ENCODE assay signal across 13 cellular contexts in genomic region chr15:52042051-52042851, GRCh38. TPM values are rescaled to one million over a fixed set of nuclear protein-coding genes. Genes with fewer than 3 reads are reported as not detected.
DNase-seq lines count a peak whose midpoint lies in the region; ATAC-seq, FAIRE-seq and TF ChIP-seq lines count a peak whose summit lies in the region.
"Had no signal": no experiment of that assay in that cellular context is flagged by ENCODE, and none has a peak within 500 bp of the region (broad histone marks: within the 10 kb centered on the region; RNA-seq: fewer than 3 reads in every experiment).

No MANE protein-coding gene starts in this region.

- H3K9me3 ChIP-seq in OCI-LY1 (ENCODE audit: low read length) (no peaks in the 10 kb centered on the region), Peyer's patch (no peaks in the 10 kb centered on the region)

- peaks cover 100% of the 10 kb centered on the region for H3K79me2 ChIP-seq in GM23338 (replicated peaks; ENCODE audit: insufficient read depth)
- H3K79me2 ChIP-seq in OCI-LY1 (ENCODE audit: insufficient read depth, low read length): peaks cover 85% of the 10 kb centered on the region

- H3K27ac ChIP-seq in GM23338 (ENCODE audit: low read depth) (peak overlapping the region; percentile 53; the same call in 1 of the 2 replicates), OCI-LY1 (ENCODE audit: low read depth, low read length, poor library complexity, severe bottlenecking) (peak overlapping the region; percentile 37), dorsolateral prefrontal cortex (peak overlapping the region in 56 of 59 donors; percentile 29 to 88 (median 70)), Peyer's patch (no peak overlapping the region)
- H3K27ac ChIP-seq: HL-60 had no signal

- H3K4me2 ChIP-seq in GM23338: no peak overlapping the region
- no peak overlapping the region for H3K4me2 ChIP-seq in OCI-LY1 (ENCODE audit: low read length)

- H3K36me3 ChIP-seq in GM23338 (ENCODE audit: insufficient read depth): no peaks in the 10 kb centered on the region
- peaks cover 9% of the 10 kb centered on the region; the same call in 1 of the 2 replicates for H3K36me3 ChIP-seq in OCI-LY1 (ENCODE audit: insufficient read depth, low read length)
- H3K36me3 ChIP-seq in Peyer's patch: peaks cover 0 to 4% (median 0%) of the 10 kb centered on the region in 3 donors

- H3K4me1 Mint-ChIP-seq in GM23338: peaks cover 64% of the 10 kb centered on the region

- no peak overlapping the region for H3K9ac ChIP-seq in OCI-LY1 (ENCODE audit: low read length)

- no peak overlapping the region for H3K4me3 ChIP-seq in GM23338
- H3K4me3 ChIP-seq in OCI-LY1 (ENCODE audit: low read depth, low read length, poor library complexity, severe bottlenecking): no peak overlapping the region
- H3K4me3 ChIP-seq in dorsolateral prefrontal cortex: peak overlapping the region in 6 of 59 donors; percentile 1 to 31 (median 10)
- no peak overlapping the region for H3K4me3 ChIP-seq in lower leg skin (ENCODE audit: low read depth, poor library complexity, severe bottlenecking)
- no peak overlapping the region for H3K4me3 ChIP-seq in Peyer's patch

- no peaks in the 10 kb centered on the region for H3K27me3 ChIP-seq in GM23338 (ENCODE audit: insufficient read depth)
- H3K27me3 ChIP-seq in OCI-LY1 (ENCODE audit: insufficient read depth, low read length): no peaks in the 10 kb centered on the region
- H3K27me3 ChIP-seq in dorsolateral prefrontal cortex: no peaks in the 10 kb centered on the region
- H3K27me3 ChIP-seq in Peyer's patch: no peaks in the 10 kb centered on the region

- intact Hi-C loops in dorsolateral prefrontal cortex (cut with DNase I): loop anchor here in 1 of 2 donors (2.0 kb wide), 1 partner anchor 21 kb away; no protein-coding TSS in a partner anchor
- intact Hi-C loops in lower leg skin (cut with DNase I; ENCODE audit: low total_unique reads): no loop called here

- H3K36me3 Mint-ChIP-seq in GM23338 (ENCODE audit: low read depth): peaks cover 7% of the 10 kb centered on the region; the same call in 2 of the 3 replicates

- H2AFZ ChIP-seq in GM23338: no peak overlapping the region
- no peak overlapping the region for H2AFZ ChIP-seq in OCI-LY1 (ENCODE audit: low read length)

- 85 to 87% methylated on average over 6 of the region's 6 CpGs for WGBS in lower leg skin, 2 donors

- H3K9me2 ChIP-seq in GM23338 (ENCODE audit: insufficient read depth): no peaks in the 10 kb centered on the region
- H3K9me2 ChIP-seq in OCI-LY1 (ENCODE audit: low read depth, low read length): no peaks in the 10 kb centered on the region

- H3K9me3 Mint-ChIP-seq in GM23338: no peaks in the 10 kb centered on the region; the same call in 2 of the 3 replicates
- H3K9me3 Mint-ChIP-seq: activated CD8-positive, alpha-beta T cell treated with anti-CD3 and anti-CD28 coated beads for 36 hours had no signal

- no peaks in the 10 kb centered on the region for H3K27me3 Mint-ChIP-seq in GM23338 (ENCODE audit: insufficient read depth, low read depth, poor library complexity)
- H3K27me3 Mint-ChIP-seq: activated CD8-positive, alpha-beta T cell treated with anti-CD3 and anti-CD28 coated beads for 36 hours had no signal

- H3K4me1 ChIP-seq in GM23338 (ENCODE audit: insufficient read depth) (peaks cover 54% of the 10 kb centered on the region), OCI-LY1 (ENCODE audit: insufficient read depth, low read length, severe bottlenecking) (peaks cover 64% of the 10 kb centered on the region), Peyer's patch (peaks cover 0 to 32% (median 2%) of the 10 kb centered on the region in 4 donors)

- DNase-seq in GM23338 (ENCODE audit: low spot score) (no peak), dorsolateral prefrontal cortex (no peak), pons (ENCODE audit: low spot score) (peak; percentile 86), lower leg skin (ENCODE audit: low spot score in 2 of 2) (no peak), D721Med (ENCODE audit: insufficient read length, low spot score) (no peak), Peyer's patch (no peak)
- DNase-seq in activated naive CD4-positive, alpha-beta T cell treated with anti-CD3 and anti-CD28 coated beads, Interleukin-2, amount 50 U/mL, for 16 hours: no peak
- DNase-seq: activated CD8-positive, alpha-beta T cell treated with anti-CD3 and anti-CD28 coated beads for 36 hours; activated naive CD4-positive, alpha-beta T cell; NCI-H2029 had no signal

- ATAC-seq in GM23338: no peak; the same call in 2 of the 3 replicates
- ATAC-seq: activated CD8-positive, alpha-beta T cell treated with anti-CD3 and anti-CD28 coated beads for 36 hours had no signal

- H3F3A ChIP-seq in GM23338 (replicated peaks; ENCODE audit: low read depth) (no peaks in the 10 kb centered on the region), OCI-LY1 (ENCODE audit: insufficient read depth, low read length) (no peaks in the 10 kb centered on the region)

- no peak for TF ChIP-seq POLR2A in lower leg skin (IDR thresholded peaks at IDR 0.05)
- TF ChIP-seq POLR2A in Peyer's patch (IDR thresholded peaks at IDR 0.05): no peak

- H3K27ac Mint-ChIP-seq in GM23338: peak overlapping the region; percentile 88
- H3K27ac Mint-ChIP-seq: activated CD8-positive, alpha-beta T cell treated with anti-CD3 and anti-CD28 coated beads for 36 hours had no signal

- no peak for TF ChIP-seq CTCF in GM23338 (conservative IDR thresholded peaks at IDR 0.05; ENCODE audit: low read depth in 2 of 2)
- TF ChIP-seq CTCF in OCI-LY1 (IDR thresholded peaks at IDR 0.05; ENCODE audit: low read length): no peak
- TF ChIP-seq CTCF in dorsolateral prefrontal cortex (IDR thresholded peaks at IDR 0.05 in 54 of 56, conservative IDR thresholded peaks at IDR 0.05 in 2 of 56; ENCODE audit: low read depth in 1 of 56, partially characterized antibody in 56 of 56): no peak
- TF ChIP-seq CTCF in lower leg skin (IDR thresholded peaks at IDR 0.05): no peak
- no peak for TF ChIP-seq CTCF in D721Med (IDR thresholded peaks at IDR 0.05; ENCODE audit: insufficient read depth, missing control alignments)
- TF ChIP-seq CTCF in Peyer's patch (IDR thresholded peaks at IDR 0.05): no peak

- peaks cover 71% of the 10 kb centered on the region for H4K20me1 ChIP-seq in GM23338 (replicated peaks; ENCODE audit: insufficient read depth)
- H4K20me1 ChIP-seq in OCI-LY1 (ENCODE audit: insufficient read depth, low read length): no peaks in the 10 kb centered on the region

- FAIRE-seq in D721Med (lab: Jason Lieb, UNC): no peak
- FAIRE-seq: H54 had no signal

- H3K4me3 Mint-ChIP-seq in GM23338: no peak overlapping the region; the same call in 2 of the 3 replicates
- H3K4me3 Mint-ChIP-seq: activated CD8-positive, alpha-beta T cell treated with anti-CD3 and anti-CD28 coated beads for 36 hours had no signal

TF ChIP-seq in GM23338, 12 proteins besides CTCF, POLR2A, EP300 and RAD21 (continues in another document):
- TF ChIP-seq CREB1 (CRISPR knock-in tag; IDR thresholded peaks at IDR 0.05; ENCODE audit: low read depth): no peak
- TF ChIP-seq ZNF331 (CRISPR knock-in tag; IDR thresholded peaks at IDR 0.05; ENCODE audit: low read depth): no peak
- TF ChIP-seq STAT1 (IDR thresholded peaks at IDR 0.05; ENCODE audit: unreplicated experiment): no peak
- no peak for TF ChIP-seq REST (IDR thresholded peaks at IDR 0.05; ENCODE audit: unreplicated experiment)
- TF ChIP-seq ETS1 (IDR thresholded peaks at IDR 0.05): no peak
- TF ChIP-seq POLR2AphosphoS5 (IDR thresholded peaks at IDR 0.05; ENCODE audit: low read depth): no peak
- no peak for TF ChIP-seq NANOG (IDR thresholded peaks at IDR 0.05; ENCODE audit: borderline replicate concordance)
- TF ChIP-seq EZH2phosphoT487 (IDR thresholded peaks at IDR 0.05; ENCODE audit: unreplicated experiment): no peak
- TF ChIP-seq JUNB (IDR thresholded peaks at IDR 0.05; ENCODE audit: unreplicated experiment): no peak
- no peak for TF ChIP-seq EZH2 (IDR thresholded peaks at IDR 0.05; ENCODE audit: low read depth, unreplicated experiment)
- TF ChIP-seq ZNF114 (CRISPR knock-in tag; IDR thresholded peaks at IDR 0.05): no peak

RNA-seq across cellular contexts. Expression of gene MAPK6, which starts 23.2 kb away (rescaled TPM):
- 92.3 and 94.9 TPM in 2 replicates for total RNA-seq in GM23338 (2014; rRNA removed; shearing (Covaris generic))
- polyA plus RNA-seq in GM23338 (2016; fragmentation: Nextera tagmentation; extraction: Ambion mirVana): 40.9 and 43.5 TPM in 2 replicates
- total RNA-seq in dorsolateral prefrontal cortex (10 to 100 TPM; 35.9 to 84.3 (median 57.8) TPM), lower leg skin (10 to 100 TPM; 48.8 to 73.1 (median 54.5) TPM), Peyer's patch (100 to 1,000 TPM in 1 of 4 donors, 10 to 100 TPM in 3; 41.3 to 112 (median 72.3) TPM)

Comparison
In these comparisons a context has a peak if more than half of its experiments do, and no peak if none do; other contexts are left out.
1. H3K27ac ChIP-seq: peak in GM23338 (single experiment), OCI-LY1 (single experiment) and dorsolateral prefrontal cortex (56 of 59); none in Peyer's patch (0 of 4).